In the genomic region with DNA sequence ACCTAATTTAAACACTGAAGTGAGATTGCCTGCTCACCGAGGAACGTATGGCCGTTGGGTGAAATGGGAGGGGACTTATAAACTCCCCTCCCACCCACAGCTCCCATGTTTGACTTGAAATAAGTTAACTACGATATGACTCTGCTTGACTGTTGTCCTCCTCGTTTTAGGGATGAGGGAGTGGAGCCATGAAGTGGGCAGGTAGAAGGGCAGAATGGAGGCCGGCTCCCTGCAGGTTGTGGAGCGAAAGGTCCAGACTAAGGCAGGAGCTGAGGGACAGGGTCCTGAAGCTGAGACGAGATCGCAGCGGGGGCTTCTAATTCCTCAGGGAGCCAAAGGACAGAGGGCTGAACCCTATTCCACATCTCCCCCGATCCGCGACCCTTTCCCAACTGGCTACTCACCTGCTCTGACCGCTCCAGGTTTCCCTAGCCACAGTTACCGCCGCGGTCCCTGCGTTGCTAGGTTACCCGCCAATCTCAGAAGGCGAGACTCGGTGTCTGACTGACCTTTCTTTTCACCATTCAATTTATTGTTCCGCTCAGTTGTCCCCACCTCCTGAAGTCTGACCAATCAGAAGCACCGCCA, we compare ENCODE assay signal across 8 cellular contexts. TPM values are rescaled to one million over a fixed set of nuclear protein-coding genes. Genes with fewer than 3 reads are reported as not detected.
DNase-seq lines count a peak whose midpoint lies in the region; ATAC-seq and TF ChIP-seq lines count a peak whose summit lies in the region.

No MANE protein-coding gene starts in this region.

- H3K79me2 ChIP-seq in ACC112 (ENCODE audit: control insufficient read depth, insufficient read depth, low read length, unreplicated experiment) (peaks cover 18% of the 10 kb centered on the region), SK-N-SH (ENCODE audit: insufficient read depth) (peaks cover 23% of the 10 kb centered on the region; the same call in 1 of the 2 replicates)

- H3K36me3 ChIP-seq in ACC112 (ENCODE audit: insufficient read depth, low read length) (no peaks in the 10 kb centered on the region), SK-N-SH (replicated peaks in 1 of 2; ENCODE audit: control insufficient read depth in 1 of 2, insufficient read depth in 2 of 2, low read length in 1 of 2) (no peaks in the 10 kb centered on the region), spleen (peaks cover 0 to 5% (median 0%) of the 10 kb centered on the region in 6 donors)

- H3K4me1 ChIP-seq in ACC112 (ENCODE audit: control insufficient read depth, insufficient read depth, low read length, unreplicated experiment) (peaks cover 39% of the 10 kb centered on the region), SK-N-SH (ENCODE audit: control insufficient read depth in 1 of 2, insufficient read depth in 2 of 2, low read depth in 1 of 2, low read length in 1 of 2) (peaks cover 14 to 15% of the 10 kb centered on the region in 2 experiments; a peak in 3 of 4 replicates), foreskin keratinocyte (peaks cover 9% of the 10 kb centered on the region), spleen (peaks cover 28 to 79% (median 56%) of the 10 kb centered on the region in 6 donors)

- TF ChIP-seq EP300 in SK-N-SH (IDR thresholded peaks at IDR 0.05; ENCODE audit: borderline replicate concordance in 1 of 2, low read depth in 1 of 2, low read length in 1 of 2): no peak

- H3K9me2 ChIP-seq in SK-N-SH: no peaks in the 10 kb centered on the region

- WGBS in SK-N-SH (ENCODE audit: low lambda C conversion rate): 4% methylated on average over 16 of the region's 23 CpGs
- WGBS in spleen, 5 donors: 0 to 2% (median 1%) methylated on average over 23 of the region's 23 CpGs

- H3K9ac ChIP-seq in SK-N-SH: peak overlapping the region; percentile 59

- POLR2A ChIA-PET in SK-N-SH (lab: Yijun Ruan, JAX): interaction anchor here (1.8 kb wide), 1 partner anchor 25 kb away, joined by 12 read pairs; no protein-coding TSS in a partner anchor

- H2AFZ ChIP-seq in ACC112 (ENCODE audit: low read length, unreplicated experiment) (peak overlapping the region; percentile 37), SK-N-SH (ENCODE audit: low read depth) (peak overlapping the region; percentile 94; the same call in 1 of the 2 replicates)

- DNase-seq in SK-N-SH (no peak), foreskin keratinocyte (no peak), spleen (no peak), NCI-H1930 (lab: John Stamatoyannopoulos, UW) (no peak)

- TF ChIP-seq RAD21 in SK-N-SH (IDR thresholded peaks at IDR 0.05; ENCODE audit: low read length): no peak

- H4K20me1 ChIP-seq in SK-N-SH (ENCODE audit: insufficient read depth): no peaks in the 10 kb centered on the region

- TF ChIP-seq CTCF in SK-N-SH (IDR thresholded peaks at IDR 0.05) (no peak), foreskin keratinocyte (conservative IDR thresholded peaks at IDR 0.05) (no peak), spleen (IDR thresholded peaks at IDR 0.05 in 8 of 11, conservative IDR thresholded peaks at IDR 0.05 in 3 of 11) (no peak)

- CTCF ChIA-PET in SK-N-SH (lab: Yijun Ruan, JAX): interaction anchor here (0.6 to 1.4 kb wide), 4 partner anchors 12 to 20 kb away, joined by 3 to 4 read pairs (median 3); no protein-coding TSS in a partner anchor

- H3F3A ChIP-seq in SK-N-SH (replicated peaks; ENCODE audit: insufficient read depth): peaks cover 19% of the 10 kb centered on the region

- H3K9me3 ChIP-seq in SK-N-SH (no peaks in the 10 kb centered on the region), spleen (no peaks in the 10 kb centered on the region)

- ATAC-seq in GM19455 (IDR thresholded peaks at IDR 0.05; ENCODE audit: unreplicated experiment) (peak; percentile 8), foreskin keratinocyte (peak; percentile 1), GM21576 (IDR thresholded peaks at IDR 0.05; ENCODE audit: unreplicated experiment) (no peak), GM21737 (IDR thresholded peaks at IDR 0.05; ENCODE audit: unreplicated experiment) (no peak)

- H3K4me2 ChIP-seq in SK-N-SH: peak overlapping the region; percentile 78

- H3K4me3 ChIP-seq in ACC112 (ENCODE audit: low read depth, low read length): peak overlapping the region; percentile 78
- peak overlapping the region; percentile 67 to 69 for H3K4me3 ChIP-seq in SK-N-SH (ENCODE audit: low read depth in 2 of 2, low read length in 1 of 2)
- peak overlapping the region; percentile 26 to 95 (median 74) for H3K4me3 ChIP-seq in spleen

- intact Hi-C loops in spleen (cut with DNase I; ENCODE audit: low total_unique reads): no loop called here

- H3K27me3 ChIP-seq in ACC112 (ENCODE audit: insufficient read depth, low read length): no peaks in the 10 kb centered on the region
- no peaks in the 10 kb centered on the region for H3K27me3 ChIP-seq in SK-N-SH (ENCODE audit: insufficient read depth)
- H3K27me3 ChIP-seq in foreskin keratinocyte: no peaks in the 10 kb centered on the region
- no peaks in the 10 kb centered on the region for H3K27me3 ChIP-seq in spleen (replicated peaks in 1 of 7)

- no peak for TF ChIP-seq POLR2A in spleen (IDR thresholded peaks at IDR 0.05)

- H3K27ac ChIP-seq in ACC112 (ENCODE audit: low read depth, low read length): peak overlapping the region; percentile 11; the same call in 1 of the 2 replicates
- peak overlapping the region; percentile 29 to 41; a peak in 1 of 4 replicates for H3K27ac ChIP-seq in SK-N-SH (ENCODE audit: low read depth in 2 of 2, low read length in 1 of 2)
- H3K27ac ChIP-seq in foreskin keratinocyte: no peak overlapping the region
- H3K27ac ChIP-seq in spleen: peak overlapping the region in 4 of 8 donors; percentile 40 to 95 (median 56)

TF ChIP-seq in SK-N-SH, 30 proteins besides CTCF, POLR2A, EP300 and RAD21:
- TF ChIP-seq POLR2AphosphoS5 (IDR thresholded peaks at IDR 0.05; ENCODE audit: low read depth, low read length): no peak
- TF ChIP-seq NRF1 (IDR thresholded peaks at IDR 0.05; ENCODE audit: low read depth, low read length): no peak
- no peak for TF ChIP-seq SIN3A (IDR thresholded peaks at IDR 0.05; ENCODE audit: borderline replicate concordance, low read depth, low read length)
- TF ChIP-seq PBX3 (IDR thresholded peaks at IDR 0.05): 0 out of 2 replicates have a peak, but pooled peaks have one; percentile 96
- TF ChIP-seq MXI1 (IDR thresholded peaks at IDR 0.05; ENCODE audit: low read depth, low read length): peak; percentile 62; the same call in 1 of the 2 replicates

RNA-seq across cellular contexts. Expression of gene TPCN1, which starts 0.6 kb away (rescaled TPM):
- polyA plus RNA-seq in SK-N-SH (2012; rRNA removed) (10.3 and 15.7 TPM in 2 replicates), foreskin keratinocyte (8.9 and 10.5 TPM in 2 replicates), spleen (10 to 100 TPM; 15.5 to 28.9 (median 27.8) TPM)
- polyA plus RNA-seq in SK-N-SH (2012; cell fraction: cytosol; rRNA removed): 7.0 and 10.7 TPM in 2 replicates
- 57.8 and 62.3 TPM in 2 replicates for polyA plus RNA-seq in SK-N-SH (2012; cell fraction: nucleus; rRNA removed)
- total RNA-seq in foreskin keratinocyte (14.3 and 15.9 TPM in 2 replicates), spleen (10 to 100 TPM; 44.6 to 90.1 (median 51.9) TPM)

RNA-seq across cellular contexts. Expression of gene RITA1, which starts 35.2 kb away (rescaled TPM):
- 18.7 and 21.1 TPM in 2 replicates for polyA plus RNA-seq in SK-N-SH (2012; rRNA removed)
- 12.7 and 19.1 TPM in 2 replicates for polyA plus RNA-seq in SK-N-SH (2012; cell fraction: cytosol; rRNA removed)
- 13.0 and 15.6 TPM in 2 replicates for polyA plus RNA-seq in SK-N-SH (2012; cell fraction: nucleus; rRNA removed)
- 24.3 and 27.0 TPM in 2 replicates for total RNA-seq in foreskin keratinocyte
- 26.3 and 27.2 TPM in 2 replicates for polyA plus RNA-seq in foreskin keratinocyte
- 10 to 100 TPM; 11.1 to 15.6 (median 11.9) TPM for total RNA-seq in spleen
- 10 to 100 TPM in 2 of 3 donors, 1 to 10 TPM in 1; 9.0 to 15.5 (median 13.0) TPM for polyA plus RNA-seq in spleen

RNA-seq across cellular contexts. Expression of gene DDX54, which starts 35.4 kb away (rescaled TPM):
- polyA plus RNA-seq in SK-N-SH (2012; rRNA removed): 56.5 and 69.9 TPM in 2 replicates
- polyA plus RNA-seq in SK-N-SH (2012; cell fraction: cytosol; rRNA removed): 43.6 and 43.8 TPM in 2 replicates
- 113 and 236 TPM in 2 replicates for polyA plus RNA-seq in SK-N-SH (2012; cell fraction: nucleus; rRNA removed)
- 64.7 and 66.8 TPM in 2 replicates for total RNA-seq in foreskin keratinocyte
- 95.1 and 95.8 TPM in 2 replicates for polyA plus RNA-seq in foreskin keratinocyte
- total RNA-seq in spleen: 10 to 100 TPM; 44.4 to 73.1 (median 59.8) TPM
- polyA plus RNA-seq in spleen: 10 to 100 TPM; 47.9 to 80.3 (median 69.9) TPM

Comparison
In these comparisons a context has a peak if more than half of its experiments do, and no peak if none do; other contexts are left out.
1. ATAC-seq: peak in GM19455 (single experiment) and foreskin keratinocyte (single experiment); none in GM21576 (single experiment) and GM21737 (single experiment).
2. Peak in every context shown above with its lines, with median percentiles within 50 percentile points of each other: H3K4me3 ChIP-seq.